Comparison of ENCODE assay signal across 26 cellular contexts in the genomic region with DNA sequence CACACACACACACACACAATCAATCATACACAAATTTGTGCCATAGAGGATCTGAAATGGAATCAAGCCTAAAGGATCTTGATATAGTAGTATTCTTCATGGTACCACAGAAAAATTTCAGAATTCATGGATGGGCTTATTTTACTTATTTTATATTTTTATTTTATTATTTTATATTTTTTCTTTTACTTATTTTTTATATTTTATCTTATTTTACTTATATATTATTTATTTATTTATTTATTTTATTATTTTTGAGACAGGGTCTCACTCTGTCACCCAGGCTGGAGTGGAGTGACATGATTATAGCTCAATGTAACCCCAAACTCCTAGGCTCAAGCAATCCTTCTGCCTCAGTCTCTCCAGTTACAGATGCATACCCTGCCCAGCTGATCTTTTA. TPM values are rescaled to one million over a fixed set of nuclear protein-coding genes. Genes with fewer than 3 reads are reported as not detected.
A peak's percentile ranks its signal among the peaks of the same experiment; 100 is the strongest.
DNase-seq lines count a peak whose midpoint lies in the region; ATAC-seq, FAIRE-seq and TF ChIP-seq lines count a peak whose summit lies in the region.
"Had no signal": no experiment of that assay in that cellular context is flagged by ENCODE, and none has a peak within 500 bp of the region (broad histone marks: within the 10 kb centered on the region; RNA-seq: fewer than 3 reads in every experiment).

No MANE protein-coding gene starts in this region.

- FAIRE-seq in frontal cortex (lab: Jason Lieb, UNC): peak; percentile 50
- FAIRE-seq: D721Med, GM12892, GM18507, HepG2 had no signal

- DNase-seq in WTC11 (ENCODE audit: low spot score) (no peak), dorsolateral prefrontal cortex (no peak), frontal cortex (ENCODE audit: low spot score in 2 of 2) (no peak), substantia nigra (lab: John Stamatoyannopoulos, UW) (no peak)
- DNase-seq in activated CD4-positive, alpha-beta T cell treated with anti-CD3 and anti-CD28 coated beads, Interleukin-2, amount 50 U/mL, for 1 hour: no peak
- DNase-seq: ACHN; BE2C; C1 segment of cervical spinal cord; CD4-positive, CD25-positive, alpha-beta regulatory T cell; CD8-positive, alpha-beta memory T cell; COR-L47; DMS79; GDM1; H7; HFFc6; KBM-7 had no signal

- H3K4me1 Mint-ChIP-seq in WTC11: peaks cover 36% of the 10 kb centered on the region
- H3K4me1 Mint-ChIP-seq: CD4-positive, CD25-positive, alpha-beta regulatory T cell; CD8-positive, alpha-beta memory T cell; IgD-negative memory B cell had no signal

- no peaks in the 10 kb centered on the region for H3K36me3 Mint-ChIP-seq in WTC11
- H3K36me3 Mint-ChIP-seq: CD4-positive, CD25-positive, alpha-beta regulatory T cell; CD8-positive, alpha-beta memory T cell; IgD-negative memory B cell had no signal

- H3K4me3 ChIP-seq in dorsolateral prefrontal cortex: no peak overlapping the region
- H3K4me3 ChIP-seq: GM23338 had no signal

- H3K27ac ChIP-seq in dorsolateral prefrontal cortex (peak overlapping the region in 50 of 59 donors; percentile 1 to 99 (median 86)), substantia nigra (ENCODE audit: low read depth, low read length, poor library complexity, severe bottlenecking) (peak overlapping the region; percentile 4)

- no peak for TF ChIP-seq CTCF in WTC11 (IDR thresholded peaks at IDR 0.05)
- TF ChIP-seq CTCF in dorsolateral prefrontal cortex (IDR thresholded peaks at IDR 0.05 in 54 of 56, conservative IDR thresholded peaks at IDR 0.05 in 2 of 56; ENCODE audit: low read depth in 1 of 56, partially characterized antibody in 56 of 56): no peak

- no peak overlapping the region for H3K4me3 Mint-ChIP-seq in WTC11
- H3K4me3 Mint-ChIP-seq: CD4-positive, CD25-positive, alpha-beta regulatory T cell; CD8-positive, alpha-beta memory T cell; GM23338; HFFc6; IgD-negative memory B cell had no signal

- no peaks in the 10 kb centered on the region for H3K27me3 ChIP-seq in dorsolateral prefrontal cortex
- H3K27me3 ChIP-seq: BE2C had no signal

- peaks cover 20% of the 10 kb centered on the region for H3K27me3 Mint-ChIP-seq in WTC11 (ENCODE audit: low read depth)
- H3K27me3 Mint-ChIP-seq: CD4-positive, CD25-positive, alpha-beta regulatory T cell; CD8-positive, alpha-beta memory T cell had no signal

- H3K27ac Mint-ChIP-seq in WTC11: no peak overlapping the region
- H3K27ac Mint-ChIP-seq: CD4-positive, CD25-positive, alpha-beta regulatory T cell; CD8-positive, alpha-beta memory T cell; GM23338; HFFc6; IgD-negative memory B cell had no signal

- ATAC-seq in WTC11 (no peak), HG02973 (IDR thresholded peaks at IDR 0.05; ENCODE audit: unreplicated experiment) (no peak), GM21360 (IDR thresholded peaks at IDR 0.05; ENCODE audit: unreplicated experiment) (no peak), GM19328 (IDR thresholded peaks at IDR 0.05; ENCODE audit: unreplicated experiment) (no peak)
- ATAC-seq: GM23338, HCT116, HepG2 had no signal

- CTCF ChIA-PET in WTC11 (lab: Charles Lee): no interaction called here

- no peaks in the 10 kb centered on the region for H3K9me3 Mint-ChIP-seq in WTC11
- H3K9me3 Mint-ChIP-seq: GM23338, HFFc6 had no signal

- POLR2A ChIA-PET in WTC11 (lab: Charles Lee): no interaction called here

- intact Hi-C loops in dorsolateral prefrontal cortex (cut with DNase I): no loop called here

TF ChIP-seq in WTC11, 78 proteins besides CTCF, POLR2A, EP300 and RAD21:
- TF ChIP-seq ZBTB21 (CRISPR knock-in tag; IDR thresholded peaks at IDR 0.05; ENCODE audit: borderline replicate concordance) (no peak), HMGA2 (CRISPR knock-in tag; IDR thresholded peaks at IDR 0.05) (peak; percentile 97)

RNA-seq across cellular contexts. Expression of gene SHTN1, which starts 16.7 kb away (rescaled TPM):
- total RNA-seq in WTC11 (2021) (9.9 to 11.2 TPM (median 11.0 TPM) in 3 replicates), dorsolateral prefrontal cortex (100 to 1,000 TPM in 103 of 120 experiments, 10 to 100 TPM in 17; 65.1 to 426 (median 156) TPM), frontal cortex (50.5 TPM)
